Comparison of ENCODE assay signal across 8 cellular contexts in the genomic region with DNA sequence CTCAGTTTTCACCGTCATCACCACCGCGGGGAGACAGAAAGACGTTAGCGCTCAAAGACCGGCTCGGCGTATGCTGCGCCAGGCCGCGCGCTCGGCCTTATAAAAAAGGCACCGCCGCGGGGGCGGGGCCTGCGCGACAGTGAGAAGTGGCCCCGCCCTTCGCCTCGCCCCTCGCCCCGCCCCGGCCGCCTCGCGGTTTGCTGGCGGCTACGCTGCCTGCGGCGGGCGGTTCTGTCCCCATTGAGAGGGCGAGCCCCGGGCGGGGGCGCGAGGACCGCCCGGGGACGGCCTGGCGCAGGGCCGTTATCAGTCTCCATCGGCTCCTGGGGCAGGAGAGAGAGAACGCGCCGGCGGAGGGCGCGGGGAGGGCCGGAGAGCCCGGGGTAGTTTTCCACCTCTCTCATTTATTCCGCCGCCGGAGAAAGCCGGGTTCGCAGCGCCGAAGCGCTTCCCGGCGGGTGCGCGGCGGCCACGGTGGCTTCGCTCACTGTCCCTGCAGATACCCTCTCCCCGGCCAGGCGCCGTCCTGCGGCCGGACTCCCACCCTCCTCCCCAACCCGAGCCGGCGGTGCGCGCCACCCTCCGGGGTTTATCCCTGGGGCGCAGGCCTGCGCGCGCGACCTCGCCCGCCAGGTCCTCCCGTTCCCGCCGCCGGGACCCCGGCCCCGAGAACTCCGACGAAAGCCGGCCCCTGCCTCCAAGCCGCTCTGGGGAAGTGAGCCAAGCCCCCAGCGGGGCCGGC.
DNase-seq lines count a peak whose midpoint lies in the region; ATAC-seq and TF ChIP-seq lines count a peak whose summit lies in the region.

No MANE protein-coding gene starts in this region.

- no peaks in the 10 kb centered on the region for H3K27me3 ChIP-seq in layer of hippocampus (ENCODE audit: control insufficient read depth, insufficient read depth, low read length)

- H3K27ac Mint-ChIP-seq in activated CD4-positive, alpha-beta T cell treated with anti-CD3 and anti-CD28 coated beads for 36 hours = peak overlapping the region; percentile 94
- H3K27ac Mint-ChIP-seq in chondrocyte (ENCODE audit: unreplicated experiment) = peak overlapping the region; percentile 100

- peaks cover 32% of the 10 kb centered on the region for H3K36me3 Mint-ChIP-seq in activated CD4-positive, alpha-beta T cell treated with anti-CD3 and anti-CD28 coated beads for 36 hours (ENCODE audit: low read depth)
- peaks cover 32% of the 10 kb centered on the region for H3K36me3 Mint-ChIP-seq in chondrocyte (ENCODE audit: low read depth)

- POLR2A ChIA-PET in activated CD4-positive, alpha-beta T cell treated with anti-CD3 and anti-CD28 coated beads for 36 hours (lab: Charles Lee) = no interaction called here

- no peaks in the 10 kb centered on the region for H3K27me3 Mint-ChIP-seq in activated CD4-positive, alpha-beta T cell treated with anti-CD3 and anti-CD28 coated beads for 36 hours
- no peaks in the 10 kb centered on the region for H3K27me3 Mint-ChIP-seq in chondrocyte (ENCODE audit: low read depth)

- ATAC-seq in GM19035 (IDR thresholded peaks at IDR 0.05; ENCODE audit: unreplicated experiment) (peak; percentile 76), HG03280 (IDR thresholded peaks at IDR 0.05; ENCODE audit: unreplicated experiment) (peak; percentile 78)
- ATAC-seq in activated CD4-positive, alpha-beta T cell treated with anti-CD3 and anti-CD28 coated beads for 36 hours = peak; percentile 78

- H3K4me1 Mint-ChIP-seq in activated CD4-positive, alpha-beta T cell treated with anti-CD3 and anti-CD28 coated beads for 36 hours = peaks cover 63% of the 10 kb centered on the region
- H3K4me1 Mint-ChIP-seq in chondrocyte (ENCODE audit: low read depth) = peaks cover 68% of the 10 kb centered on the region

- CTCF ChIA-PET in activated CD4-positive, alpha-beta T cell treated with anti-CD3 and anti-CD28 coated beads for 36 hours (lab: Charles Lee) = interaction anchor here (0.6 to 1.6 kb wide), 9 partner anchors 31 to 765 kb away, joined by 3 to 22 read pairs (median 3); no protein-coding TSS in a partner anchor

- H3K9me3 Mint-ChIP-seq in activated CD4-positive, alpha-beta T cell treated with anti-CD3 and anti-CD28 coated beads for 36 hours (ENCODE audit: low read depth) = no peaks in the 10 kb centered on the region
- H3K9me3 Mint-ChIP-seq in chondrocyte (ENCODE audit: low read depth) = no peaks in the 10 kb centered on the region

- peak; percentile 94 for DNase-seq in AG20443 (ENCODE audit: low spot score)
- peak; percentile 74 to 90 for DNase-seq in NCI-H446 (lab: John Stamatoyannopoulos, UW)
- peak; percentile 96 for DNase-seq in activated CD4-positive, alpha-beta T cell treated with anti-CD3 and anti-CD28 coated beads for 36 hours
- DNase-seq in chondrocyte (ENCODE audit: low spot score) = peak; percentile 95
- DNase-seq in stimulated activated CD4-positive, alpha-beta T cell treated with anti-CD3 and anti-CD28 coated beads, Interleukin-1b, Interleukin-23, amount 100 ng/mL, for 24 hours (ENCODE audit: low read depth in 4 of 4, low spot score in 1 of 4) = peak; percentile 90 to 94 (median 92)

- intact Hi-C loops in activated CD4-positive, alpha-beta T cell treated with anti-CD3 and anti-CD28 coated beads for 36 hours (cut with DNase I, micrococcal nuclease) = loop anchor here (1.0 to 10.0 kb wide), 19 partner anchors 61 to 1360 kb away; a partner anchor contains a TSS

- peak overlapping the region; percentile 97 for H3K27ac ChIP-seq in layer of hippocampus (ENCODE audit: low read depth, low read length)

- peak overlapping the region; percentile 96 for H3K4me3 Mint-ChIP-seq in activated CD4-positive, alpha-beta T cell treated with anti-CD3 and anti-CD28 coated beads for 36 hours
- H3K4me3 Mint-ChIP-seq in chondrocyte (ENCODE audit: unreplicated experiment) = peak overlapping the region; percentile 99

- peak; percentile 29 for TF ChIP-seq CTCF in chondrocyte (IDR thresholded peaks at IDR 0.05)

Comparison
In these comparisons a context has a peak if more than half of its experiments do, and no peak if none do; other contexts are left out.
1. Peak in every context shown above with its lines: DNase-seq, ATAC-seq and H3K27ac ChIP-seq.